In genomic region chr11:92976681-92977080, GRCh38 we compare ENCODE assay signal across 21 cellular contexts. TPM values are rescaled to one million over a fixed set of nuclear protein-coding genes. Genes with fewer than 3 reads are reported as not detected.
DNase-seq lines count a peak whose midpoint lies in the region; ATAC-seq and TF ChIP-seq lines count a peak whose summit lies in the region.
"Had no signal": no experiment of that assay in that cellular context is flagged by ENCODE, and none has a peak within 500 bp of the region (broad histone marks: within the 10 kb centered on the region; RNA-seq: fewer than 3 reads in every experiment).

No MANE protein-coding gene starts in this region.

- no TSS peak for BruUV-seq in IMR-90 (replicated peaks; lab: Mats Ljungman, UMichigan)

- H4K20me1 ChIP-seq in IMR-90 (ENCODE audit: insufficient read depth, low read length), result no peaks in the 10 kb centered on the region
- H4K20me1 ChIP-seq in smooth muscle cell (ENCODE audit: low read depth), result no peaks in the 10 kb centered on the region
- H4K20me1 ChIP-seq: BLaER1 had no signal

- 0 out of 2 replicates have a peak overlapping the region, but pooled peaks have one; percentile 28 for H2BK20ac ChIP-seq in IMR-90 (ENCODE audit: low read depth, low read length)

- H3K23ac ChIP-seq in IMR-90 (ENCODE audit: low read depth, low read length), result no peak overlapping the region

- H2BK120ac ChIP-seq in IMR-90 (ENCODE audit: low read depth, low read length), result no peak overlapping the region

- no peak overlapping the region for H4K8ac ChIP-seq in IMR-90 (ENCODE audit: low read depth in 2 of 2, low read length in 2 of 2)

- TF ChIP-seq CTCF in IMR-90 (conservative IDR thresholded peaks at IDR 0.05; ENCODE audit: low read depth, low read length), result no peak
- TF ChIP-seq CTCF in smooth muscle cell (IDR thresholded peaks at IDR 0.05; ENCODE audit: borderline replicate concordance, insufficient read depth, poor library complexity, severe bottlenecking), result no peak
- TF ChIP-seq CTCF in right lobe of liver (IDR thresholded peaks at IDR 0.05), result no peak

- H3K27me3 ChIP-seq in IMR-90 (ENCODE audit: control insufficient read depth, insufficient read depth, low read length) (no peaks in the 10 kb centered on the region), smooth muscle cell (ENCODE audit: low read depth) (no peaks in the 10 kb centered on the region), right lobe of liver (no peaks in the 10 kb centered on the region)
- H3K27me3 ChIP-seq: BE2C, BLaER1 had no signal

- no peak overlapping the region for H2AK5ac ChIP-seq in IMR-90 (ENCODE audit: low read depth, low read length)

- H3K4me1 ChIP-seq in IMR-90 (ENCODE audit: control insufficient read depth, insufficient read depth, low read length), result peaks cover 5% of the 10 kb centered on the region
- H3K4me1 ChIP-seq in smooth muscle cell (ENCODE audit: low read depth), result no peaks in the 10 kb centered on the region
- no peaks in the 10 kb centered on the region for H3K4me1 ChIP-seq in right lobe of liver
- H3K4me1 ChIP-seq: BLaER1, Caco-2 had no signal

- in situ Hi-C loops in IMR-90 (cut with MboI; ENCODE audit: low sequenced_read_pairs) (no loop called here), SK-MEL-5 (cut with HindIII; ENCODE audit: low pct_unique_long_range_greater_than_20kb, low sequenced_read_pairs) (no loop called here)

- H2AK9ac ChIP-seq in IMR-90 (replicated peaks; ENCODE audit: low read depth, low read length, poor library complexity), result no peak overlapping the region

- no peak overlapping the region for H2BK5ac ChIP-seq in IMR-90 (ENCODE audit: low read depth, low read length, poor library complexity, severe bottlenecking)

- CTCF ChIA-PET in IMR-90 (lab: Yijun Ruan, JAX), result interaction anchor here (1.0 kb wide), 1 partner anchor 78 kb away, joined by 4 read pairs; no protein-coding TSS in a partner anchor

- TF ChIP-seq POLR2A in IMR-90 (IDR thresholded peaks at IDR 0.05; ENCODE audit: low read depth, low read length) (no peak), right lobe of liver (IDR thresholded peaks at IDR 0.05) (no peak)

- H3K4ac ChIP-seq in IMR-90 (ENCODE audit: low read depth, low read length), result no peak overlapping the region

- H4K5ac ChIP-seq in IMR-90 (ENCODE audit: low read depth, low read length), result no peak overlapping the region

- H3K56ac ChIP-seq in IMR-90 (ENCODE audit: extremely low read depth, insufficient read depth, low read length), result no peak overlapping the region

- ATAC-seq in IMR-90 (ENCODE audit: low read depth) (no peak), GM21381 (IDR thresholded peaks at IDR 0.05; ENCODE audit: unreplicated experiment) (no peak), HG03439 (IDR thresholded peaks at IDR 0.05; ENCODE audit: unreplicated experiment) (no peak), right lobe of liver (no peak)

- POLR2A ChIA-PET in IMR-90 (lab: Charles Lee; ENCODE audit: unreplicated experiment), result no interaction called here

- dilution Hi-C loops in IMR-90 (cut with HindIII; ENCODE audit: low sequenced_read_pairs, unreplicated experiment), result no loop called here

- no peaks in the 10 kb centered on the region for H3K9me3 ChIP-seq in IMR-90 (ENCODE audit: control insufficient read depth, insufficient read depth, low read length)
- no peaks in the 10 kb centered on the region for H3K9me3 ChIP-seq in smooth muscle cell (replicated peaks; ENCODE audit: low read depth)
- H3K9me3 ChIP-seq in right lobe of liver, result no peaks in the 10 kb centered on the region
- H3K9me3 ChIP-seq: BE2C, Caco-2 had no signal

- peaks cover 3% of the 10 kb centered on the region for H3K9me1 ChIP-seq in IMR-90 (ENCODE audit: insufficient read depth, low read length)

- no peak overlapping the region for H3K14ac ChIP-seq in IMR-90 (replicated peaks; ENCODE audit: low read depth, low read length)

- no peak overlapping the region for H3K4me3 ChIP-seq in IMR-90 (ENCODE audit: insufficient read depth, low read depth, low read length)
- no peak overlapping the region for H3K4me3 ChIP-seq in smooth muscle cell
- no peak overlapping the region for H3K4me3 ChIP-seq in right lobe of liver
- H3K4me3 ChIP-seq: BLaER1 had no signal

- intact Hi-C loops in IMR-90 (cut with micrococcal nuclease) (no loop called here), right lobe of liver (cut with DNase I) (no loop called here)

- DNase-seq in IMR-90 (no peak), SK-MEL-5 (ENCODE audit: low read depth, low spot score) (peak; percentile 52), smooth muscle cell (lab: John Stamatoyannopoulos, UW; ENCODE audit: unreplicated experiment) (no peak), right lobe of liver (no peak)
- DNase-seq: 8988T; ACHN; BE2C; C1 segment of cervical spinal cord; Caco-2; Calu3; CD4-positive, alpha-beta memory T cell; CD4-positive, CD25-positive, alpha-beta regulatory T cell; CD8-positive, alpha-beta memory T cell; DMS79 treated with DMSO at 0.1 percent for 48 hours; GF-D8 had no signal

- no peaks in the 10 kb centered on the region for H3K79me2 ChIP-seq in smooth muscle cell (ENCODE audit: low read depth)

- no peak overlapping the region for H3K27ac ChIP-seq in IMR-90 (ENCODE audit: insufficient read depth, low read length)
- no peak overlapping the region for H3K27ac ChIP-seq in smooth muscle cell (ENCODE audit: low read depth)
- H3K27ac ChIP-seq in right lobe of liver, result no peak overlapping the region
- H3K27ac ChIP-seq: BLaER1 had no signal

- no peak overlapping the region for H3K4me2 ChIP-seq in IMR-90 (ENCODE audit: low read depth, low read length)
- H3K4me2 ChIP-seq in smooth muscle cell, result peak overlapping the region; percentile 1
- H3K4me2 ChIP-seq: BLaER1 had no signal

- H2BK15ac ChIP-seq in IMR-90 (ENCODE audit: low read depth, low read length), result no peak overlapping the region

- H2AFZ ChIP-seq in IMR-90 (replicated peaks; ENCODE audit: low read length, poor library complexity) (no peak overlapping the region), smooth muscle cell (ENCODE audit: low read depth) (no peak overlapping the region)

- H4K91ac ChIP-seq in IMR-90 (ENCODE audit: insufficient read depth, low read depth, low read length), result no peak overlapping the region

- H3K9ac ChIP-seq in IMR-90 (ENCODE audit: low read depth, low read length) (no peak overlapping the region), smooth muscle cell (ENCODE audit: low read depth) (no peak overlapping the region)
- H3K9ac ChIP-seq: BLaER1 had no signal

- H3K36me3 ChIP-seq in IMR-90 (ENCODE audit: control insufficient read depth, insufficient read depth, low read length) (no peaks in the 10 kb centered on the region), smooth muscle cell (ENCODE audit: low read depth) (no peaks in the 10 kb centered on the region), right lobe of liver (no peaks in the 10 kb centered on the region)
- H3K36me3 ChIP-seq: BE2C, BLaER1 had no signal

- H3K18ac ChIP-seq in IMR-90 (ENCODE audit: low read depth, low read length), result no peak overlapping the region

- no peaks in the 10 kb centered on the region for H3K79me1 ChIP-seq in IMR-90 (ENCODE audit: low read depth in 1 of 2, low read length in 2 of 2)

- H3F3A ChIP-seq in smooth muscle cell (ENCODE audit: low read depth), result no peaks in the 10 kb centered on the region

- no peak for TF ChIP-seq RAD21 in IMR-90 (IDR thresholded peaks at IDR 0.05; ENCODE audit: low read length)

TF ChIP-seq in IMR-90, 13 proteins besides CTCF, POLR2A, EP300 and RAD21:
- TF ChIP-seq MAZ (IDR thresholded peaks at IDR 0.05; ENCODE audit: borderline replicate concordance, low read depth, low read length) (no peak), CEBPB (IDR thresholded peaks at IDR 0.05; ENCODE audit: low read depth, low read length) (no peak), CHD1 (IDR thresholded peaks at IDR 0.05; ENCODE audit: low read depth, low read length) (no peak), RFX5 (IDR thresholded peaks at IDR 0.05; ENCODE audit: low read depth, low read length) (no peak), BHLHE40 (IDR thresholded peaks at IDR 0.05; ENCODE audit: low read depth, low read length) (no peak), NFE2L2 (IDR thresholded peaks at IDR 0.05; ENCODE audit: low read depth, low read length) (no peak), RCOR1 (IDR thresholded peaks at IDR 0.05; ENCODE audit: insufficient replicate concordance, low read length) (no peak), FOS (IDR thresholded peaks at IDR 0.05; ENCODE audit: low read depth, low read length) (no peak), MAFK (IDR thresholded peaks at IDR 0.05; ENCODE audit: low read depth, low read length) (no peak), USF2 (IDR thresholded peaks at IDR 0.05; ENCODE audit: low read depth, low read length) (no peak), MXI1 (IDR thresholded peaks at IDR 0.05; ENCODE audit: borderline replicate concordance, low read depth, low read length) (no peak), ELK1 (IDR thresholded peaks at IDR 0.05; ENCODE audit: borderline replicate concordance, low read depth, low read length) (no peak), SMC3 (IDR thresholded peaks at IDR 0.05; ENCODE audit: low read depth, low read length) (no peak)

RNA-seq across cellular contexts. Expression of gene MTNR1B, which starts 7.2 kb away (rescaled TPM):
- total RNA-seq in IMR-90 (2012; rRNA removed), result under 0.01 TPM in 1 of 2 replicates, not detected in the other
- 0.07 TPM in 1 of 2 replicates, not detected in the other for polyA plus RNA-seq in IMR-90 (2012; rRNA removed)
- polyA plus RNA-seq in IMR-90 (2012; cell fraction: cytosol; rRNA removed), result 0.02 TPM in 1 of 2 replicates, not detected in the other
- 0.09 and 0.10 TPM in 2 replicates for polyA plus RNA-seq in IMR-90 (2012; cell fraction: nucleus; rRNA removed; ENCODE audit: low replicate concordance)
- total RNA-seq in SK-MEL-5 (2014; rRNA removed; shearing (Covaris generic)), result not detected in 2 replicates
- not detected in 2 replicates for polyA plus RNA-seq in SK-MEL-5 (2015; cell fraction: cytosol; rRNA removed)
- polyA plus RNA-seq in SK-MEL-5 (2015; cell fraction: nucleus; rRNA removed), result not detected in 2 replicates
- not detected in 2 replicates for total RNA-seq in smooth muscle cell
- polyA plus RNA-seq in smooth muscle cell, result not detected in 2 replicates
- total RNA-seq in right lobe of liver, result not detected
- total RNA-seq: A673; Caco-2; Calu3; CD4-positive, alpha-beta memory T cell; CD4-positive, CD25-positive, alpha-beta regulatory T cell; CD8-positive, alpha-beta memory T cell had no signal
- polyA plus RNA-seq: AG04450; CD14-positive monocyte; CD4-positive, alpha-beta memory T cell; CD4-positive, CD25-positive, alpha-beta regulatory T cell; CD8-positive, alpha-beta memory T cell had no signal
